8 cellular contexts compared by ENCODE assay signal in genomic region chr16:53504665-53505064, GRCh38. TPM values are rescaled to one million over a fixed set of nuclear protein-coding genes. Genes with fewer than 3 reads are reported as not detected.
DNase-seq lines count a peak whose midpoint lies in the region; ATAC-seq, FAIRE-seq and TF ChIP-seq lines count a peak whose summit lies in the region.

No MANE protein-coding gene starts in this region.

- H3K9me3 ChIP-seq in CD8-positive, alpha-beta T cell (ENCODE audit: low read length), result no peaks in the 10 kb centered on the region
- H3K9me3 ChIP-seq in SU-DHL-6 (ENCODE audit: insufficient read depth, low read length) (no peaks in the 10 kb centered on the region), H1 (ENCODE audit: insufficient read depth in 2 of 2, low read depth in 1 of 2, low read length in 1 of 2) (no peaks in the 10 kb centered on the region), osteoblast (ENCODE audit: low read depth, low read length) (no peaks in the 10 kb centered on the region)

- no peaks in the 10 kb centered on the region for H4K20me1 ChIP-seq in SU-DHL-6 (ENCODE audit: low read depth, low read length)
- H4K20me1 ChIP-seq in H1 (replicated peaks in 1 of 2; ENCODE audit: control insufficient read depth in 1 of 2, insufficient read depth in 2 of 2, low read length in 2 of 2), result peaks cover 0 to 5% of the 10 kb centered on the region in 2 experiments
- H4K20me1 ChIP-seq in osteoblast (ENCODE audit: insufficient read depth, low read length), result peaks cover 6% of the 10 kb centered on the region

- POLR2A ChIA-PET in CD8-positive, alpha-beta T cell (lab: Charles Lee), result interaction anchor here (0.7 to 5.7 kb wide), 6 partner anchors 11 to 73 kb away, joined by 3 to 77 read pairs (median 12); partner anchors contain the start of gene RBL2
- POLR2A ChIA-PET in H1 (lab: Charles Lee; ENCODE audit: partially characterized antibody), result no interaction called here

- no peak for TF ChIP-seq CTCF in CD8-positive, alpha-beta T cell (IDR thresholded peaks at IDR 0.05)
- no peak for TF ChIP-seq CTCF in SU-DHL-6 (IDR thresholded peaks at IDR 0.05; ENCODE audit: insufficient read depth, low read length, poor library complexity, severe bottlenecking)
- TF ChIP-seq CTCF in H1 (IDR thresholded peaks at IDR 0.05; ENCODE audit: control extremely low read depth in 1 of 3, insufficient read depth in 1 of 3, low read depth in 1 of 3, low read length in 3 of 3), result no peak
- TF ChIP-seq CTCF in osteoblast (IDR thresholded peaks at IDR 0.05; ENCODE audit: extremely low read depth, low read depth, low read length), result no peak

- peaks cover 15% of the 10 kb centered on the region for H3K36me3 Mint-ChIP-seq in CD8-positive, alpha-beta T cell

- FAIRE-seq in H1 (lab: Jason Lieb, UNC), result no peak

- no peaks in the 10 kb centered on the region for H3K27me3 ChIP-seq in CD8-positive, alpha-beta T cell (ENCODE audit: insufficient read depth, low read length)
- H3K27me3 ChIP-seq in SU-DHL-6 (ENCODE audit: low read length) (no peaks in the 10 kb centered on the region), H1 (replicated peaks in 1 of 4; ENCODE audit: control insufficient read depth in 3 of 4, extremely low read depth in 1 of 4, insufficient read depth in 3 of 4, low read length in 3 of 4) (no peaks in the 10 kb centered on the region), osteoblast (ENCODE audit: insufficient read depth, low read length) (no peaks in the 10 kb centered on the region)

- CTCF ChIA-PET in CD8-positive, alpha-beta T cell (lab: Charles Lee), result interaction anchor here (0.9 to 1.6 kb wide), 4 partner anchors 15 to 70 kb away, joined by 3 to 6 read pairs (median 4); partner anchors contain the start of gene RBL2
- CTCF ChIA-PET in H1 (lab: Charles Lee; ENCODE audit: partially characterized antibody), result interaction anchor here (1.1 to 1.2 kb wide), 2 partner anchors 13 to 483 kb away, joined by 3 read pairs; no protein-coding TSS in a partner anchor

- H3K9me3 Mint-ChIP-seq in CD8-positive, alpha-beta T cell, result no peaks in the 10 kb centered on the region

- TF ChIP-seq POLR2A in H1 (IDR thresholded peaks at IDR 0.05; ENCODE audit: control extremely low read depth in 1 of 2, low read depth in 2 of 2, low read length in 2 of 2), result no peak

- H3K4me2 ChIP-seq in SU-DHL-6 (ENCODE audit: low read depth, low read length, poor library complexity, severe bottlenecking) (peak overlapping the region; percentile 69), H1 (ENCODE audit: insufficient read depth in 1 of 2, low read depth in 2 of 2, low read length in 2 of 2) (peak overlapping the region in 1 of 2 experiments; percentile 90; a peak in 2 of 4 replicates), osteoblast (ENCODE audit: insufficient read depth, low read length) (peak overlapping the region; percentile 91)

- 87% methylated on average over 7 of the region's 7 CpGs; no CpG with 5 or more reads in 1 of the 2 experiments for WGBS in H1 (ENCODE audit: extremely low coverage in 1 of 2, insufficient coverage in 1 of 2, insufficient read length in 1 of 2, insufficient replicate concordance in 2 of 2, low coverage in 1 of 2, low lambda C conversion rate in 2 of 2, missing lambda C conversion rate in 1 of 2), 2 experiments

- no peak overlapping the region for H4K5ac ChIP-seq in H1 (ENCODE audit: insufficient read length, low read depth, low read length)

- H2BK12ac ChIP-seq in H1 (ENCODE audit: low read depth, low read length), result no peak overlapping the region

- H3K79me2 ChIP-seq in SU-DHL-6 (ENCODE audit: insufficient read depth, low read length) (no peaks in the 10 kb centered on the region), H1 (ENCODE audit: control insufficient read depth in 1 of 2, insufficient read depth in 2 of 2, low read length in 2 of 2) (peaks cover 0 to 19% of the 10 kb centered on the region in 2 experiments; a peak in 2 of 4 replicates), osteoblast (ENCODE audit: insufficient read depth, low read length) (peaks cover 17% of the 10 kb centered on the region)

- no peaks in the 10 kb centered on the region for H3K27me3 Mint-ChIP-seq in CD8-positive, alpha-beta T cell (ENCODE audit: low read depth)

- no peaks in the 10 kb centered on the region; the same call in 1 of the 2 replicates for H3K79me1 ChIP-seq in H1 (ENCODE audit: low read depth, low read length)

- peak overlapping the region; percentile 7 for H4K91ac ChIP-seq in H1 (replicated peaks; ENCODE audit: insufficient read length, low read length)

- intact Hi-C loops in CD8-positive, alpha-beta T cell (cut with DNase I, micrococcal nuclease), result loop anchor here in 1 of 2 experiments (5.0 to 10.0 kb wide), 2 partner anchors 132 to 1420 kb away; no protein-coding TSS in a partner anchor

- no peak overlapping the region for H3K18ac ChIP-seq in H1 (ENCODE audit: extremely low read depth, low read length)

- DNase-seq in CD8-positive, alpha-beta T cell, result peak in 2 of 7 experiments; percentile 24 to 59
- no peak for DNase-seq in H1 (ENCODE audit: low read depth in 1 of 2, low spot score in 2 of 2)
- no peak for DNase-seq in osteoblast (ENCODE audit: insufficient read length, low spot score, missing footprints)
- no peak for DNase-seq in middle frontal gyrus (ENCODE audit: extremely low spot score, low spot score)
- DNase-seq in stimulated activated CD8-positive, alpha-beta memory T cell treated with anti-CD3 and anti-CD28 coated beads, Interleukin-4, amount 100 ng/mL, for 48 hours, result no peak

- no peak overlapping the region for H2BK15ac ChIP-seq in H1 (ENCODE audit: low read length)

- H2BK5ac ChIP-seq in H1 (ENCODE audit: low read depth, low read length), result peak overlapping the region; percentile 69; the same call in 1 of the 2 replicates

- TF ChIP-seq EP300 in H1 (IDR thresholded peaks at IDR 0.05; ENCODE audit: borderline replicate concordance in 1 of 2, low read depth in 2 of 2, low read length in 2 of 2), result no peak

- H2AFZ ChIP-seq in SU-DHL-6 (ENCODE audit: low read depth, low read length, severe bottlenecking), result no peak overlapping the region
- no peak overlapping the region for H2AFZ ChIP-seq in H1 (ENCODE audit: low read length)
- peak overlapping the region; percentile 89 for H2AFZ ChIP-seq in osteoblast (ENCODE audit: low read length)

- H2BK20ac ChIP-seq in H1 (ENCODE audit: low read length), result no peak overlapping the region

- H3F3A ChIP-seq in SU-DHL-6 (ENCODE audit: insufficient read depth), result no peaks in the 10 kb centered on the region

- no peak overlapping the region for H3K56ac ChIP-seq in H1 (replicated peaks; ENCODE audit: insufficient read length, low read depth, low read length)

- TF ChIP-seq RAD21 in H1 (IDR thresholded peaks at IDR 0.05 in 1 of 2, conservative IDR thresholded peaks at IDR 0.05 in 1 of 2; ENCODE audit: low read depth in 2 of 2, low read length in 2 of 2), result no peak

- H3K9ac ChIP-seq in SU-DHL-6 (ENCODE audit: low read length), result peak overlapping the region; percentile 73; the same call in 1 of the 2 replicates
- no peak overlapping the region for H3K9ac ChIP-seq in H1 (replicated peaks in 1 of 4; ENCODE audit: extremely low read depth in 1 of 4, low read depth in 3 of 4, low read length in 3 of 4)

- H3K4me3 ChIP-seq in CD8-positive, alpha-beta T cell (ENCODE audit: low read depth, low read length), result peak overlapping the region; percentile 78
- no peak overlapping the region for H3K4me3 ChIP-seq in SU-DHL-6 (ENCODE audit: insufficient read depth, low read length, poor library complexity, severe bottlenecking)
- H3K4me3 ChIP-seq in H1 (ENCODE audit: extremely low read depth in 1 of 4, insufficient read depth in 2 of 4, low read depth in 3 of 4, low read length in 4 of 4), result peak overlapping the region in 1 of 4 experiments; percentile 32; a peak in 2 of 8 replicates
- peak overlapping the region; percentile 60 for H3K4me3 ChIP-seq in osteoblast (ENCODE audit: insufficient read depth, low read length)

- peak overlapping the region; percentile 74 for H3K4ac ChIP-seq in H1 (replicated peaks; ENCODE audit: insufficient read length, low read depth, low read length)

- peak overlapping the region; percentile 26; the same call in 1 of the 2 replicates for H2AK5ac ChIP-seq in H1 (ENCODE audit: low read depth, low read length)

- no peak overlapping the region for H2BK120ac ChIP-seq in H1 (replicated peaks; ENCODE audit: low read depth, low read length)

- no peaks in the 10 kb centered on the region for H3K9me2 ChIP-seq in SU-DHL-6 (replicated peaks; ENCODE audit: insufficient read depth, low read length)

- peak overlapping the region; percentile 92 for H3K4me3 Mint-ChIP-seq in CD8-positive, alpha-beta T cell

- no peak overlapping the region for H4K8ac ChIP-seq in H1 (ENCODE audit: extremely low read depth, insufficient read depth, low read length)

- H3K36me3 ChIP-seq in CD8-positive, alpha-beta T cell (ENCODE audit: insufficient read depth, low read length), result no peaks in the 10 kb centered on the region
- H3K36me3 ChIP-seq in SU-DHL-6 (ENCODE audit: low read length) (no peaks in the 10 kb centered on the region), H1 (ENCODE audit: control insufficient read depth in 2 of 4, insufficient read depth in 4 of 4, low read length in 3 of 4) (no peaks in the 10 kb centered on the region), osteoblast (ENCODE audit: insufficient read depth, low read length) (no peaks in the 10 kb centered on the region)

- peaks cover 36% of the 10 kb centered on the region for H3K4me1 ChIP-seq in CD8-positive, alpha-beta T cell (ENCODE audit: insufficient read depth, low read length)
- peaks cover 0 to 14% (median 6%) of the 10 kb centered on the region in 4 experiments; a peak in 6 of 7 replicates for H3K4me1 ChIP-seq in H1 (replicated peaks in 1 of 4; ENCODE audit: control insufficient read depth in 3 of 4, insufficient read depth in 4 of 4, low read length in 3 of 4)
- peaks cover 28% of the 10 kb centered on the region for H3K4me1 ChIP-seq in osteoblast (ENCODE audit: insufficient read depth, low read length)

- H3K27ac ChIP-seq in CD8-positive, alpha-beta T cell (ENCODE audit: low read depth, low read length), result no peak overlapping the region
- H3K27ac ChIP-seq in SU-DHL-6 (ENCODE audit: low read depth, low read length) (no peak overlapping the region), H1 (ENCODE audit: low read depth, low read length) (no peak overlapping the region), osteoblast (ENCODE audit: low read depth, low read length) (peak overlapping the region; percentile 98)

- peak overlapping the region; percentile 97 for H3K27ac Mint-ChIP-seq in CD8-positive, alpha-beta T cell

- no peak overlapping the region for H3K14ac ChIP-seq in H1 (ENCODE audit: insufficient read length)

- no peak for ATAC-seq in CD8-positive, alpha-beta T cell
- no peak for ATAC-seq in GM19455 (IDR thresholded peaks at IDR 0.05; ENCODE audit: unreplicated experiment)
- no peak for ATAC-seq in GM18502 (IDR thresholded peaks at IDR 0.05; ENCODE audit: poor library complexity, unreplicated experiment)

- H3K23me2 ChIP-seq in H1 (ENCODE audit: low read depth, low read length), result peaks cover 6% of the 10 kb centered on the region

- H3K23ac ChIP-seq in H1 (ENCODE audit: insufficient read length), result no peak overlapping the region

- peaks cover 38% of the 10 kb centered on the region for H3K4me1 Mint-ChIP-seq in CD8-positive, alpha-beta T cell (ENCODE audit: low read depth)

RNA-seq across cellular contexts. Expression of gene AKTIP, which starts 1.7 kb away (rescaled TPM):
- 10 to 100 TPM; 56.4 to 63.4 TPM for total RNA-seq in CD8-positive, alpha-beta T cell
- total RNA-seq in H1 (2021; fragmentation: NEBNext Ultra II Directional; extraction: Animal tissue kit (Norgen Biotek cat#: 25700)), result 15.6 and 16.5 TPM in 2 replicates
- 12.1 and 15.0 TPM in 2 replicates for polyA plus RNA-seq in H1 (2011; rRNA removed)
- polyA plus RNA-seq in H1 (2011; cell fraction: cytosol; rRNA removed), result 19.9 TPM
- 19.6 TPM for polyA plus RNA-seq in H1 (2011; cell fraction: nucleus; rRNA removed)
- polyA plus RNA-seq in H1 (2012, experiment 1 of 2), result 18.4 to 26.7 TPM (median 19.4 TPM) in 4 replicates
- 1.3 TPM for polyA plus RNA-seq in H1 (2012, experiment 2 of 2)
- 10.2 TPM for polyA plus RNA-seq in H1 (2013, experiment 1 of 2)
- 12.1 TPM for polyA plus RNA-seq in H1 (2013, experiment 2 of 2)
- polyA minus RNA-seq in H1 (2011; rRNA and poly(A)+ RNA removed), result 26.8 and 34.1 TPM in 2 replicates
- polyA minus RNA-seq in H1 (2011; cell fraction: cytosol; rRNA and poly(A)+ RNA removed), result 16.7 TPM
- 34.5 TPM for polyA minus RNA-seq in H1 (2011; cell fraction: nucleus; rRNA and poly(A)+ RNA removed)
- total RNA-seq in osteoblast, result 25.0 and 25.6 TPM in 2 replicates
